19 cellular contexts compared by ENCODE assay signal in genomic region chr12:103249614-103250013, GRCh38.
DNase-seq lines count a peak whose midpoint lies in the region; ATAC-seq and TF ChIP-seq lines count a peak whose summit lies in the region.
"Had no signal": no experiment of that assay in that cellular context is flagged by ENCODE, and none has a peak within 500 bp of the region (broad histone marks: within the 10 kb centered on the region; RNA-seq: fewer than 3 reads in every experiment).

No MANE protein-coding gene starts in this region.

- TF ChIP-seq POLR2A in suprapubic skin (IDR thresholded peaks at IDR 0.05) (no peak), vagina (IDR thresholded peaks at IDR 0.05) (no peak)

- TF ChIP-seq EP300 in suprapubic skin (IDR thresholded peaks at IDR 0.05), result no peak

- H3K36me3 ChIP-seq in suprapubic skin (no peaks in the 10 kb centered on the region), vagina (no peaks in the 10 kb centered on the region), upper lobe of right lung (no peaks in the 10 kb centered on the region)
- H3K36me3 ChIP-seq: gastroesophageal sphincter, neural progenitor cell had no signal

- ATAC-seq in esophagus mucosa, result peak; percentile 85
- ATAC-seq in upper lobe of right lung, result no peak
- ATAC-seq: effector memory CD8-positive, alpha-beta T cell; gastroesophageal sphincter; sciatic nerve had no signal

- peak; percentile 99 for DNase-seq in DMS53 (lab: John Stamatoyannopoulos, UW)
- peak; percentile 99 for DNase-seq in NCI-H146 treated with DMSO at 0.1 percent for 48 hours (lab: John Stamatoyannopoulos, UW; ENCODE audit: unreplicated experiment)
- DNase-seq in NCI-H748 (lab: John Stamatoyannopoulos, UW; ENCODE audit: unreplicated experiment), result peak; percentile 96
- no peak for DNase-seq in suprapubic skin (ENCODE audit: low spot score in 2 of 2)
- DNase-seq in vagina (ENCODE audit: extremely low spot score in 2 of 2), result no peak
- DNase-seq in upper lobe of right lung, result no peak
- DNase-seq: activated CD4-positive, alpha-beta memory T cell treated with anti-CD3 and anti-CD28 coated beads for 36 hours; activated effector memory CD4-positive, alpha-beta T cell treated with anti-CD3 and anti-CD28 coated beads, Interleukin-2, amount 50 U/mL, for 16 hours; effector memory CD8-positive, alpha-beta T cell; HCEC 1CT; KG1; kidney; RPMI8226 had no signal

- WGBS in suprapubic skin, result 86% methylated on average over 3 of the region's 3 CpGs

- H3K9me3 ChIP-seq in suprapubic skin (peaks cover 3% of the 10 kb centered on the region), vagina (no peaks in the 10 kb centered on the region), upper lobe of right lung (no peaks in the 10 kb centered on the region)
- H3K9me3 ChIP-seq: gastroesophageal sphincter had no signal

- H3K4me3 ChIP-seq in suprapubic skin, result no peak overlapping the region
- no peak overlapping the region for H3K4me3 ChIP-seq in vagina
- H3K4me3 ChIP-seq in upper lobe of right lung, result no peak overlapping the region
- H3K4me3 ChIP-seq: gastroesophageal sphincter, lung, neural progenitor cell had no signal

- no peak overlapping the region for H3K27ac ChIP-seq in suprapubic skin
- no peak overlapping the region for H3K27ac ChIP-seq in vagina
- H3K27ac ChIP-seq in upper lobe of right lung, result no peak overlapping the region
- H3K27ac ChIP-seq: C4-2B, gastroesophageal sphincter, neural progenitor cell had no signal

- no peaks in the 10 kb centered on the region for H3K27me3 ChIP-seq in suprapubic skin
- no peaks in the 10 kb centered on the region for H3K27me3 ChIP-seq in vagina
- no peaks in the 10 kb centered on the region for H3K27me3 ChIP-seq in upper lobe of right lung
- H3K27me3 ChIP-seq: gastroesophageal sphincter, neural progenitor cell had no signal

- TF ChIP-seq CTCF in suprapubic skin (IDR thresholded peaks at IDR 0.05) (no peak), vagina (IDR thresholded peaks at IDR 0.05) (no peak), upper lobe of right lung (IDR thresholded peaks at IDR 0.05) (no peak)

- intact Hi-C loops in vagina (cut with DNase I), result no loop called here
- intact Hi-C loops in upper lobe of right lung (cut with DNase I), result no loop called here

- no peaks in the 10 kb centered on the region for H3K4me1 ChIP-seq in suprapubic skin
- no peaks in the 10 kb centered on the region for H3K4me1 ChIP-seq in vagina
- no peaks in the 10 kb centered on the region for H3K4me1 ChIP-seq in upper lobe of right lung
- H3K4me1 ChIP-seq: gastroesophageal sphincter had no signal

Comparison
In these comparisons a context has a peak if more than half of its experiments do, and no peak if none do; other contexts are left out.
1. DNase-seq: peak in DMS53 (single experiment), NCI-H146 treated with DMSO at 0.1 percent for 48 hours (single experiment) and NCI-H748 (single experiment); none in suprapubic skin (0 of 2), vagina (0 of 2) and upper lobe of right lung (single experiment).